In genomic region chr12:43193096-43193495, GRCh38 we compare ENCODE assay signal across 1 cellular context.
TF ChIP-seq lines count a peak whose summit lies in the region.

No MANE protein-coding gene starts in this region.

TF ChIP-seq in HEK293, 187 proteins besides CTCF, POLR2A, EP300 and RAD21 (continued from another document):
- TF ChIP-seq ZNF610 (tag by site-specific recombination; IDR thresholded peaks at IDR 0.05; ENCODE audit: borderline replicate concordance), result 0 out of 2 replicates have a peak, but pooled peaks have one; percentile 50
